16 cellular contexts compared by ENCODE assay signal in genomic region chr18:76839395-76839794, GRCh38. TPM values are rescaled to one million over a fixed set of nuclear protein-coding genes. Genes with fewer than 3 reads are reported as not detected.
DNase-seq lines count a peak whose midpoint lies in the region; ATAC-seq, FAIRE-seq and TF ChIP-seq lines count a peak whose summit lies in the region.
"Had no signal": no experiment of that assay in that cellular context is flagged by ENCODE, and none has a peak within 500 bp of the region (broad histone marks: within the 10 kb centered on the region; RNA-seq: fewer than 3 reads in every experiment).

No MANE protein-coding gene starts in this region.

- H3K4me3 ChIP-seq in A549 (peak overlapping the region; percentile 13; the same call in 1 of the 3 replicates), fibroblast of the aortic adventitia (ENCODE audit: low read depth, low read length) (no peak overlapping the region), sigmoid colon (peak overlapping the region in 2 of 4 donors; percentile 11 to 13)

- H3K27me3 ChIP-seq in sigmoid colon, result no peaks in the 10 kb centered on the region

- POLR2A ChIA-PET in A549 (lab: Yijun Ruan, JAX), result no interaction called here

- TF ChIP-seq POLR2A in A549 (IDR thresholded peaks at IDR 0.05; ENCODE audit: low read length) (no peak), sigmoid colon (IDR thresholded peaks at IDR 0.05) (no peak)

- H3K4me2 ChIP-seq in A549, result peak overlapping the region; percentile 86

- intact Hi-C loops in sigmoid colon (cut with DNase I), result no loop called here

- no peaks in the 10 kb centered on the region for H3K9me3 ChIP-seq in A549
- no peaks in the 10 kb centered on the region for H3K9me3 ChIP-seq in sigmoid colon

- WGBS in A549 (ENCODE audit: missing lambda C conversion rate), result 36% methylated on average over 2 of the region's 2 CpGs
- 54 to 67% methylated on average over 2 of the region's 2 CpGs for WGBS in sigmoid colon, 2 donors

- peaks cover 72% of the 10 kb centered on the region for H3K4me1 ChIP-seq in A549
- peaks cover 0 to 28% (median 17%) of the 10 kb centered on the region in 4 donors for H3K4me1 ChIP-seq in sigmoid colon

- TF ChIP-seq EP300 in A549 (IDR thresholded peaks at IDR 0.05), result no peak
- TF ChIP-seq EP300 in sigmoid colon (IDR thresholded peaks at IDR 0.05), result no peak

- no peak for TF ChIP-seq CTCF in A549 (IDR thresholded peaks at IDR 0.05)
- TF ChIP-seq CTCF in VCaP (conservative IDR thresholded peaks at IDR 0.05), result no peak
- no peak for TF ChIP-seq CTCF in fibroblast of the aortic adventitia (IDR thresholded peaks at IDR 0.05; ENCODE audit: insufficient read depth, low read length)
- no peak for TF ChIP-seq CTCF in sigmoid colon (IDR thresholded peaks at IDR 0.05)

- H3K27ac ChIP-seq in A549 (peak overlapping the region; percentile 72 to 85), VCaP (peak overlapping the region; percentile 46), sigmoid colon (peak overlapping the region in 3 of 4 donors; percentile 66 to 74 (median 71))
- H3K27ac ChIP-seq: 22Rv1 had no signal

- DNase-seq in A549 (ENCODE audit: low read depth in 1 of 2, low spot score in 1 of 2) (no peak), fibroblast of the aortic adventitia (ENCODE audit: low read depth) (peak; percentile 30), sigmoid colon (no peak), NCI-H1694 treated with DMSO at 0.1 percent for 48 hours (lab: John Stamatoyannopoulos, UW) (no peak), SKM-1 treated with dmso at 0.1 percent for 144 hours (lab: John Stamatoyannopoulos, UW; ENCODE audit: unreplicated experiment) (no peak)
- DNase-seq in activated CD8-positive, alpha-beta memory T cell treated with anti-CD3 and anti-CD28 coated beads for 24 hours, result no peak
- no peak for DNase-seq in activated effector memory CD4-positive, alpha-beta T cell treated with anti-CD3 and anti-CD28 coated beads, Interleukin-2, amount 50 U/mL, for 16 hours
- DNase-seq: Calu3; CD4-positive, alpha-beta memory T cell; H7; NCI-H1417; NCI-H1930; NCI-H69; NK-92 treated with Interleukin-12 subunit alpha and Interleukin-12 subunit beta, amount 100 ng/mL, for 24 hours had no signal

- no peak for TF ChIP-seq RAD21 in A549 (conservative IDR thresholded peaks at IDR 0.05 in 1 of 2, IDR thresholded peaks at IDR 0.05 in 1 of 2)

- H3K36me3 ChIP-seq in sigmoid colon, result no peaks in the 10 kb centered on the region

- no peak for FAIRE-seq in A549 (lab: Jason Lieb, UNC)

- CTCF ChIA-PET in A549 (lab: Yijun Ruan, JAX), result no interaction called here

- ATAC-seq in A549, result 0 out of 6 replicates have a peak, but pooled peaks of 1 of the 2 experiments have one; percentile 23

TF ChIP-seq in A549, 52 proteins besides CTCF, POLR2A, EP300 and RAD21:
- TF ChIP-seq CHD4 (IDR thresholded peaks at IDR 0.05; ENCODE audit: borderline replicate concordance) (no peak), BHLHE40 (IDR thresholded peaks at IDR 0.05; ENCODE audit: low read depth, low read length) (no peak), KDM5A (IDR thresholded peaks at IDR 0.05) (no peak), HES2 (IDR thresholded peaks at IDR 0.05) (no peak), FOSL2 (IDR thresholded peaks at IDR 0.05) (no peak), FOSL2 (CRISPR knock-in tag; IDR thresholded peaks at IDR 0.05) (no peak), GATA3 (IDR thresholded peaks at IDR 0.05; ENCODE audit: borderline replicate concordance) (no peak), HOXB13 (CRISPR knock-in tag; IDR thresholded peaks at IDR 0.05; ENCODE audit: low read depth) (no peak), NFE2L2 (conservative IDR thresholded peaks at IDR 0.05; ENCODE audit: low read length) (no peak), PHF8 (IDR thresholded peaks at IDR 0.05; ENCODE audit: borderline replicate concordance, low read depth) (no peak), RCOR1 (IDR thresholded peaks at IDR 0.05; ENCODE audit: low read depth, low read length) (no peak), TP53 (CRISPR knock-in tag; IDR thresholded peaks at IDR 0.05) (no peak), RARB (CRISPR knock-in tag; IDR thresholded peaks at IDR 0.05) (no peak), MAFK (IDR thresholded peaks at IDR 0.05; ENCODE audit: partially characterized antibody) (no peak), CEBPB (IDR thresholded peaks at IDR 0.05) (no peak), CBX2 (IDR thresholded peaks at IDR 0.05; ENCODE audit: borderline replicate concordance, low read depth) (no peak), TFCP2L1 (CRISPR knock-in tag; IDR thresholded peaks at IDR 0.05) (no peak), HMGXB4 (CRISPR knock-in tag; IDR thresholded peaks at IDR 0.05; ENCODE audit: borderline replicate concordance) (no peak), JUN (IDR thresholded peaks at IDR 0.05) (no peak)
- TF ChIP-seq, protein P1, sequence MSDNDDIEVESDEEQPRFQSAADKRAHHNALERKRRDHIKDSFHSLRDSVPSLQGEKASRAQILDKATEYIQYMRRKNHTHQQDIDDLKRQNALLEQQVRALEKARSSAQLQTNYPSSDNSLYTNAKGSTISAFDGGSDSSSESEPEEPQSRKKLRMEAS (IDR thresholded peaks at IDR 0.05), result no peak
TF ChIP-seq in A549: peak in this region for 0.

RNA-seq across cellular contexts. Expression of gene ZNF236, which starts 17.0 kb away (rescaled TPM):
- polyA plus RNA-seq in A549 (2011; rRNA removed), result 7.5 and 7.8 TPM in 2 replicates
- 2.9 and 3.8 TPM in 2 replicates for polyA plus RNA-seq in A549 (2012; cell fraction: cytosol; rRNA removed)
- polyA plus RNA-seq in A549 (2012; cell fraction: nucleus; rRNA removed), result 7.7 and 8.4 TPM in 2 replicates
- 2.6 to 2.9 TPM (median 2.7 TPM) in 3 replicates for polyA plus RNA-seq in A549 (2017; fragmentation: RNase III; extraction: RNeasy Plus Mini Kit Qiagen cat#74134 plus additional on column Dnase treatment)
- polyA minus RNA-seq in A549 (2011; rRNA and poly(A)+ RNA removed), result 24.1 and 35.3 TPM in 2 replicates
- 13.6 and 21.2 TPM in 2 replicates for total RNA-seq in fibroblast of the aortic adventitia (ENCODE audit: low replicate concordance)
- 10 to 100 TPM; 18.9 to 26.6 (median 22.4) TPM for total RNA-seq in sigmoid colon
- 1 to 10 TPM in 1 of 3 donors, under 1 TPM in 2; 0.60 to 3.4 (median 0.92) TPM for polyA plus RNA-seq in sigmoid colon
